16 cellular contexts compared by ENCODE assay signal in the genomic region with DNA sequence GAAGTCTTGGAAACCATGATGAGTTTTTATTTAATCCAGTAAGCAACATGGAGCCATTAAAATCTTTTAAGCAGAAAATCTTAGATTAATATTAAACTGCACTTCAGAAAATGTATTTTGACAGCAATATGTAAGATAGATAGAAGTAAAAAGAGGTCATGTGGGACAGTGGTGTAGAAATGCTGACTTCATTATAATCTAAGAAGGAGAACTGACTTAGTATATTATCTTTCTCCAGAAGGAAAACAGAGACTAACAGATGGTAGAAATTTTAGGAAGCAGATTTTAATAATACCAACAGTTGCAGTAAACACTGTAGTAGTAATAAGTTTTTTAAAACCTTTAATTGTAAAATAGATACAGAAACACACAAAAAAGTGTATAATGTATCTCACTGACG.
A peak's percentile ranks its signal among the peaks of the same experiment; 100 is the strongest.
DNase-seq lines count a peak whose midpoint lies in the region; ATAC-seq and TF ChIP-seq lines count a peak whose summit lies in the region.
"Had no signal": no experiment of that assay in that cellular context is flagged by ENCODE, and none has a peak within 500 bp of the region (broad histone marks: within the 10 kb centered on the region; RNA-seq: fewer than 3 reads in every experiment).

No MANE protein-coding gene starts in this region.

- peaks cover 4% of the 10 kb centered on the region for H3K9me3 Mint-ChIP-seq in chondrocyte (ENCODE audit: low read depth)
- no peaks in the 10 kb centered on the region for H3K9me3 Mint-ChIP-seq in activated naive CD8-positive, alpha-beta T cell treated with anti-CD3 and anti-CD28 coated beads for 36 hours
- H3K9me3 Mint-ChIP-seq: CD4-positive, alpha-beta T cell; GM23338 had no signal

- TF ChIP-seq CTCF in chondrocyte (IDR thresholded peaks at IDR 0.05) = no peak

- TF ChIP-seq POLR2A in erythroblast (IDR thresholded peaks at IDR 0.05; ENCODE audit: low read length) = no peak

- no peak overlapping the region for H2BK120ac ChIP-seq in mesenchymal stem cell (ENCODE audit: low read depth, low read length)

- no peaks in the 10 kb centered on the region for H3K27me3 ChIP-seq in ACC112 (ENCODE audit: insufficient read depth, low read length)
- H3K27me3 ChIP-seq in SJSA1 (replicated peaks) = no peaks in the 10 kb centered on the region
- no peaks in the 10 kb centered on the region for H3K27me3 ChIP-seq in mesenchymal stem cell (ENCODE audit: control insufficient read depth in 1 of 2, insufficient read depth in 1 of 2, low read length in 2 of 2)

- H4K91ac ChIP-seq in mesenchymal stem cell (ENCODE audit: low read length) = no peak overlapping the region

- H3K27ac Mint-ChIP-seq in chondrocyte (ENCODE audit: unreplicated experiment) = peak overlapping the region; percentile 87
- H3K27ac Mint-ChIP-seq in activated naive CD8-positive, alpha-beta T cell treated with anti-CD3 and anti-CD28 coated beads for 36 hours = no peak overlapping the region
- H3K27ac Mint-ChIP-seq: CD4-positive, alpha-beta T cell; GM23338 had no signal

- H3K9me3 ChIP-seq in SJSA1 (replicated peaks) = no peaks in the 10 kb centered on the region
- no peaks in the 10 kb centered on the region for H3K9me3 ChIP-seq in mesenchymal stem cell (ENCODE audit: control insufficient read depth, low read length)

- WGBS in mesenchymal stem cell = 100% methylated on average over 1 of the region's 1 CpG

- no peaks in the 10 kb centered on the region for H3K79me2 ChIP-seq in ACC112 (ENCODE audit: control insufficient read depth, insufficient read depth, low read length, unreplicated experiment)

- peaks cover 12% of the 10 kb centered on the region for H3K36me3 Mint-ChIP-seq in chondrocyte (ENCODE audit: low read depth)
- no peaks in the 10 kb centered on the region for H3K36me3 Mint-ChIP-seq in activated naive CD8-positive, alpha-beta T cell treated with anti-CD3 and anti-CD28 coated beads for 36 hours

- H3K36me3 ChIP-seq in ACC112 (ENCODE audit: insufficient read depth, low read length) (no peaks in the 10 kb centered on the region), SJSA1 (no peaks in the 10 kb centered on the region), mesenchymal stem cell (ENCODE audit: control insufficient read depth in 1 of 2, insufficient read depth in 2 of 2, low read depth in 1 of 2, low read length in 2 of 2) (peaks cover 0 to 77% of the 10 kb centered on the region in 2 experiments)

- H3K4me1 ChIP-seq in ACC112 (ENCODE audit: control insufficient read depth, insufficient read depth, low read length, unreplicated experiment) (peaks cover 17% of the 10 kb centered on the region), SJSA1 (replicated peaks) (peaks cover 24% of the 10 kb centered on the region), mesenchymal stem cell (ENCODE audit: control insufficient read depth, insufficient read depth, low read depth, low read length) (peaks cover 1% of the 10 kb centered on the region)

- H2BK12ac ChIP-seq in mesenchymal stem cell (ENCODE audit: low read length in 2 of 2) = no peak overlapping the region

- H2AFZ ChIP-seq in ACC112 (ENCODE audit: low read length, unreplicated experiment) (no peak overlapping the region), mesenchymal stem cell (ENCODE audit: low read depth, low read length) (no peak overlapping the region)
- H2AFZ ChIP-seq: GM23338 had no signal

- no peak overlapping the region for H3K18ac ChIP-seq in mesenchymal stem cell (ENCODE audit: low read depth in 1 of 2, low read length in 2 of 2)

- H3K4me2 ChIP-seq in mesenchymal stem cell (ENCODE audit: low read length, poor library complexity, severe bottlenecking) = no peak overlapping the region
- H3K4me2 ChIP-seq: GM23338 had no signal

- no peak overlapping the region for H2AK5ac ChIP-seq in mesenchymal stem cell (ENCODE audit: low read length, severe bottlenecking)

- H3K4me1 Mint-ChIP-seq in chondrocyte (ENCODE audit: low read depth) = peaks cover 77% of the 10 kb centered on the region
- no peaks in the 10 kb centered on the region for H3K4me1 Mint-ChIP-seq in activated naive CD8-positive, alpha-beta T cell treated with anti-CD3 and anti-CD28 coated beads for 36 hours

- H3K4me3 ChIP-seq in ACC112 (ENCODE audit: low read depth, low read length) (0 out of 2 replicates have a peak overlapping the region, but pooled peaks have one; percentile 40), SJSA1 (no peak overlapping the region), mesenchymal stem cell (ENCODE audit: insufficient read depth in 1 of 2, low read depth in 1 of 2, low read length in 2 of 2) (no peak overlapping the region)
- H3K4me3 ChIP-seq: GM23338 had no signal

- H3K4me3 Mint-ChIP-seq in chondrocyte (ENCODE audit: unreplicated experiment) = no peak overlapping the region
- H3K4me3 Mint-ChIP-seq in activated naive CD8-positive, alpha-beta T cell treated with anti-CD3 and anti-CD28 coated beads for 36 hours = no peak overlapping the region
- H3K4me3 Mint-ChIP-seq: CD4-positive, alpha-beta T cell; GM23338 had no signal

- H2BK5ac ChIP-seq in mesenchymal stem cell (ENCODE audit: low read depth, low read length, poor library complexity, severe bottlenecking) = no peak overlapping the region

- H3K27ac ChIP-seq in ACC112 (ENCODE audit: low read depth, low read length) = peak overlapping the region; percentile 84
- H3K27ac ChIP-seq in SJSA1 = peak overlapping the region; percentile 17; the same call in 1 of the 2 replicates
- H3K27ac ChIP-seq in mesenchymal stem cell (ENCODE audit: low read length, poor library complexity, severe bottlenecking) = no peak overlapping the region
- H3K27ac ChIP-seq: HL-60 had no signal

- DNase-seq in SJSA1 (ENCODE audit: low read depth in 1 of 2, low spot score in 2 of 2) (no peak), chondrocyte (ENCODE audit: low spot score) (no peak), mesenchymal stem cell (no peak), activated gamma-delta T cell (lab: John Stamatoyannopoulos, UW) (no peak), erythroblast (lab: John Stamatoyannopoulos, UW) (no peak)
- no peak for DNase-seq in activated naive CD8-positive, alpha-beta T cell treated with anti-CD3 and anti-CD28 coated beads for 36 hours
- DNase-seq: Calu3; CD4-positive, alpha-beta T cell; DMS79 treated with DMSO at 0.1 percent for 48 hours; NCI-H1092; NCI-H345; NCI-H69 had no signal

- peak overlapping the region; percentile 70 for H3K9ac ChIP-seq in mesenchymal stem cell (ENCODE audit: low read length)

- H3K79me1 ChIP-seq in mesenchymal stem cell (replicated peaks; ENCODE audit: low read length, poor library complexity, severe bottlenecking) = no peaks in the 10 kb centered on the region

- H3K14ac ChIP-seq in mesenchymal stem cell (ENCODE audit: low read length in 2 of 2) = no peak overlapping the region

- no peak overlapping the region for H4K8ac ChIP-seq in mesenchymal stem cell (ENCODE audit: low read length)

- no peak overlapping the region for H3K4ac ChIP-seq in mesenchymal stem cell (ENCODE audit: low read depth in 1 of 2, low read length in 2 of 2)

- no peak overlapping the region for H2BK15ac ChIP-seq in mesenchymal stem cell (ENCODE audit: low read depth, poor library complexity, severe bottlenecking)

- H3K23ac ChIP-seq in mesenchymal stem cell (ENCODE audit: low read length in 2 of 2) = no peak overlapping the region

- no peak for ATAC-seq in GM18511 (IDR thresholded peaks at IDR 0.05; ENCODE audit: unreplicated experiment)
- ATAC-seq: GM23338 had no signal

- H3K27me3 Mint-ChIP-seq in chondrocyte (ENCODE audit: low read depth) = no peaks in the 10 kb centered on the region
- H3K27me3 Mint-ChIP-seq in activated naive CD8-positive, alpha-beta T cell treated with anti-CD3 and anti-CD28 coated beads for 36 hours = peaks cover 5% of the 10 kb centered on the region
- H3K27me3 Mint-ChIP-seq: CD4-positive, alpha-beta T cell had no signal
